15 cellular contexts compared by ENCODE assay signal in the genomic region with DNA sequence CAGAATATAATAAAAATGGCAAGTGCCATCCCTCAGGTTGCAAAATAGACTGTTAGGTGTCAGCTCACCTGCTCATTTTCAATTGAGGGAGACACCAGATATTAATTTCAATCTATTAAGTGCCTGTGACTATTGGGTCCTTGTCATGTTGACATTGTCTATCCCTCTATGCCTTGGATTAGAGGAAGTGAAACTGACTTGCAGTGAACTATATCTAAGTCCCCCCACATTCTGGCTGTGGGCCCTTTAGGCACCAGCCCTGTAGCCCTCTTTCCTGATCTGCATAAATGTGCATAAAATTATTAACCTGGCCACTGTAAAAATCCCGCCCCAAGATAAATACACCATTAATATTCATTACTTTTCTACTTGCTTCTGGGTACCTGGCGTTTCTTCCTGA.
DNase-seq lines count a peak whose midpoint lies in the region; ATAC-seq, FAIRE-seq and TF ChIP-seq lines count a peak whose summit lies in the region.
"Had no signal": no experiment of that assay in that cellular context is flagged by ENCODE, and none has a peak within 500 bp of the region (broad histone marks: within the 10 kb centered on the region; RNA-seq: fewer than 3 reads in every experiment).

No MANE protein-coding gene starts in this region.

- H3K9me2 ChIP-seq in PC-9 (ENCODE audit: insufficient read depth) = no peaks in the 10 kb centered on the region

- no peaks in the 10 kb centered on the region for H3K36me3 ChIP-seq in PC-9 (ENCODE audit: low read depth)
- no peaks in the 10 kb centered on the region for H3K36me3 ChIP-seq in pancreas

- no peaks in the 10 kb centered on the region for H3K9me3 ChIP-seq in PC-9 (ENCODE audit: insufficient read depth, low read depth)
- H3K9me3 ChIP-seq in pancreas = no peaks in the 10 kb centered on the region

- DNase-seq in GM19239 (ENCODE audit: insufficient read length, low spot score) (peak; percentile 13), pons (ENCODE audit: low spot score) (peak; percentile 24), kidney tubule cell (ENCODE audit: low spot score) (no peak), PC-9 (no peak), pancreas (no peak)
- DNase-seq: activated CD4-positive, alpha-beta T cell treated with anti-CD3 and anti-CD28 coated beads for 36 hours; caudate nucleus; CD8-positive, alpha-beta memory T cell; NCI-H1417 treated with DMSO at 0.1 percent for 48 hours; NCI-H69 had no signal

- TF ChIP-seq CTCF in PC-9 (conservative IDR thresholded peaks at IDR 0.05) (no peak), pancreas (IDR thresholded peaks at IDR 0.05) (no peak)

- ATAC-seq in HG02623 (IDR thresholded peaks at IDR 0.05; ENCODE audit: unreplicated experiment) (peak; percentile 87), HG03460 (IDR thresholded peaks at IDR 0.05; ENCODE audit: unreplicated experiment) (peak; percentile 81), pancreas (no peak), HG03196 (IDR thresholded peaks at IDR 0.05; ENCODE audit: unreplicated experiment) (no peak)
- ATAC-seq: activated CD4-positive, alpha-beta T cell treated with anti-CD3 and anti-CD28 coated beads for 36 hours; SK-N-SH treated with all-trans-retinoic acid at 6 μM for 48 hours had no signal

- no peaks in the 10 kb centered on the region for H3F3A ChIP-seq in PC-9 (ENCODE audit: insufficient read depth, low read depth)

- no peaks in the 10 kb centered on the region for H3K4me1 ChIP-seq in PC-9 (replicated peaks; ENCODE audit: insufficient read depth)
- peaks cover 0 to 7% (median 0%) of the 10 kb centered on the region in 3 donors for H3K4me1 ChIP-seq in pancreas

- POLR2A ChIA-PET in PC-9 (lab: Charles Lee; ENCODE audit: unreplicated experiment) = no interaction called here

- no peak overlapping the region for H3K27ac ChIP-seq in PC-9
- H3K27ac ChIP-seq in pancreas = no peak overlapping the region

- intact Hi-C loops in PC-9 (cut with micrococcal nuclease; ENCODE audit: unreplicated experiment) = no loop called here
- intact Hi-C loops in pancreas (cut with DNase I) = no loop called here

- H3K27me3 ChIP-seq in PC-9 (ENCODE audit: insufficient read depth, low read depth) = no peaks in the 10 kb centered on the region
- H3K27me3 ChIP-seq in pancreas = no peaks in the 10 kb centered on the region

- no peaks in the 10 kb centered on the region for H4K20me1 ChIP-seq in PC-9 (ENCODE audit: insufficient read depth)

- WGBS in pancreas, 2 donors = 53 to 69% methylated on average over 2 of the region's 2 CpGs

- CTCF ChIA-PET in PC-9 (lab: Charles Lee) = no interaction called here

- no TSS peak for BruUV-seq in PC-9 (replicated peaks; lab: Mats Ljungman, UMichigan)

- no peak overlapping the region for H2AFZ ChIP-seq in PC-9

- FAIRE-seq in GM19239 (lab: Jason Lieb, UNC) (no peak), pancreas (lab: Jason Lieb, UNC) (no peak)
- FAIRE-seq: H1 had no signal

- H3K79me2 ChIP-seq in PC-9 (ENCODE audit: low read depth) = no peaks in the 10 kb centered on the region

- no peak overlapping the region for H3K4me2 ChIP-seq in PC-9

- H3K4me3 ChIP-seq in PC-9 = no peak overlapping the region
- no peak overlapping the region for H3K4me3 ChIP-seq in pancreas

Comparison
In these comparisons a context has a peak if more than half of its experiments do, and no peak if none do; other contexts are left out.
1. DNase-seq: peak in GM19239 (single experiment) and pons (single experiment); none in kidney tubule cell (single experiment), PC-9 (0 of 2) and pancreas (0 of 6).
2. ATAC-seq: peak in HG02623 (single experiment) and HG03460 (single experiment); none in pancreas (0 of 4) and HG03196 (single experiment).